Comparison of ENCODE assay signal across 19 cellular contexts in genomic region chr20:9928955-9929354, GRCh38.
DNase-seq lines count a peak whose midpoint lies in the region; ATAC-seq, FAIRE-seq and TF ChIP-seq lines count a peak whose summit lies in the region.
"Had no signal": no experiment of that assay in that cellular context is flagged by ENCODE, and none has a peak within 500 bp of the region (broad histone marks: within the 10 kb centered on the region; RNA-seq: fewer than 3 reads in every experiment).

No MANE protein-coding gene starts in this region.

- peak overlapping the region; percentile 37 for H3K27ac ChIP-seq in OCI-LY3 (ENCODE audit: low read length)
- peak overlapping the region; percentile 1 for H3K27ac ChIP-seq in keratinocyte (ENCODE audit: control insufficient read depth, insufficient read depth, low read length)
- H3K27ac ChIP-seq: BLaER1 had no signal

- H4K20me1 ChIP-seq in OCI-LY3 (ENCODE audit: insufficient read depth, low read length), result no peaks in the 10 kb centered on the region
- no peaks in the 10 kb centered on the region for H4K20me1 ChIP-seq in keratinocyte (ENCODE audit: control insufficient read depth, extremely low read depth, insufficient read depth, low read length)
- H4K20me1 ChIP-seq: BLaER1 had no signal

- H3K79me2 ChIP-seq in OCI-LY3 (ENCODE audit: low read length), result no peaks in the 10 kb centered on the region
- no peaks in the 10 kb centered on the region for H3K79me2 ChIP-seq in keratinocyte (ENCODE audit: control insufficient read depth, insufficient read depth, low read length)

- peak; percentile 36 for DNase-seq in NCI-H2029 treated with DMSO at 0.1 percent for 48 hours (lab: John Stamatoyannopoulos, UW)
- no peak for DNase-seq in NCI-H2029 (lab: John Stamatoyannopoulos, UW)
- peak; percentile 87 for DNase-seq in epithelial cell of esophagus (ENCODE audit: low read depth)
- DNase-seq in keratinocyte (ENCODE audit: low read depth, low spot score), result no peak
- DNase-seq: 8988T; CD4-positive, alpha-beta memory T cell; DND-41; EL; HFFc6 had no signal

- H3K4me2 ChIP-seq in OCI-LY3 (ENCODE audit: low read length) (peak overlapping the region; percentile 74), keratinocyte (ENCODE audit: control insufficient read depth, extremely low read depth, insufficient read depth, low read depth, low read length) (no peak overlapping the region)
- H3K4me2 ChIP-seq: BLaER1, GM23338 had no signal

- no peaks in the 10 kb centered on the region for H3K9me3 ChIP-seq in OCI-LY3 (ENCODE audit: insufficient read depth, low read length)
- no peaks in the 10 kb centered on the region for H3K9me3 ChIP-seq in keratinocyte (ENCODE audit: control insufficient read depth, low read depth, low read length)
- H3K9me3 ChIP-seq: BLaER1 had no signal

- FAIRE-seq in keratinocyte (lab: Jason Lieb, UNC), result no peak
- FAIRE-seq: H54, HepG2 had no signal

- H3K4me1 ChIP-seq in OCI-LY3 (ENCODE audit: low read length) (peaks cover 34% of the 10 kb centered on the region), keratinocyte (ENCODE audit: control insufficient read depth, extremely low read depth, insufficient read depth, low read length) (peaks cover 32% of the 10 kb centered on the region)
- H3K4me1 ChIP-seq: BLaER1 had no signal

- H3K27me3 ChIP-seq in OCI-LY3 (ENCODE audit: low read depth, low read length) (peaks cover 43% of the 10 kb centered on the region), keratinocyte (ENCODE audit: control insufficient read depth, extremely low read depth, insufficient read depth, low read length) (no peaks in the 10 kb centered on the region)
- H3K27me3 ChIP-seq: BLaER1 had no signal

- no peak for TF ChIP-seq CTCF in OCI-LY3 (IDR thresholded peaks at IDR 0.05; ENCODE audit: low read depth, low read length)
- no peak for TF ChIP-seq CTCF in epithelial cell of esophagus (IDR thresholded peaks at IDR 0.05; ENCODE audit: insufficient read depth, low read depth, low read length, missing control alignments)
- no peak for TF ChIP-seq CTCF in keratinocyte (optimal IDR thresholded peaks at IDR 0.05 in 1 of 3, IDR thresholded peaks at IDR 0.05 in 1 of 3, conservative IDR thresholded peaks at IDR 0.05 in 1 of 3; ENCODE audit: extremely low read depth in 1 of 3, insufficient read depth in 2 of 3, low read length in 3 of 3)

- no peaks in the 10 kb centered on the region for H3K36me3 ChIP-seq in OCI-LY3 (replicated peaks; ENCODE audit: low read depth, low read length)
- no peaks in the 10 kb centered on the region for H3K36me3 ChIP-seq in keratinocyte (ENCODE audit: control insufficient read depth in 2 of 2, extremely low read depth in 1 of 2, insufficient read depth in 2 of 2, low read length in 2 of 2)
- H3K36me3 ChIP-seq: BLaER1 had no signal

- ATAC-seq in GM18517 (IDR thresholded peaks at IDR 0.05; ENCODE audit: unreplicated experiment) (no peak), GM18498 (IDR thresholded peaks at IDR 0.05; ENCODE audit: unreplicated experiment) (no peak), HG02798 (IDR thresholded peaks at IDR 0.05; ENCODE audit: poor library complexity, unreplicated experiment) (no peak)
- ATAC-seq: GM23338, HCT116, HepG2 had no signal

- H2AFZ ChIP-seq in OCI-LY3 (ENCODE audit: low read depth, low read length) (no peak overlapping the region), keratinocyte (ENCODE audit: control insufficient read depth, low read length) (no peak overlapping the region)
- H2AFZ ChIP-seq: GM23338 had no signal

- dilution Hi-C loops in keratinocyte (cut with MboI; ENCODE audit: extremely low pct_ligation_motif_present, low sequenced_read_pairs), result no loop called here

- H3K4me3 ChIP-seq in OCI-LY3 (ENCODE audit: low read length) (peak overlapping the region; percentile 41; the same call in 1 of the 2 replicates), epithelial cell of esophagus (ENCODE audit: low read length) (no peak overlapping the region), keratinocyte (ENCODE audit: control insufficient read depth in 2 of 3, extremely low read depth in 1 of 3, insufficient read depth in 2 of 3, low read depth in 1 of 3, low read length in 3 of 3) (no peak overlapping the region)
- H3K4me3 ChIP-seq: BLaER1, GM12878, GM23338 had no signal

- H3K9ac ChIP-seq in OCI-LY3 (ENCODE audit: low read length), result no peak overlapping the region
- H3K9ac ChIP-seq in keratinocyte (ENCODE audit: control insufficient read depth, extremely low read depth, insufficient read depth, low read length), result no peak overlapping the region
- H3K9ac ChIP-seq: BLaER1 had no signal

- no peaks in the 10 kb centered on the region for H3K9me1 ChIP-seq in keratinocyte (ENCODE audit: control insufficient read depth, extremely low read depth, insufficient read depth, low read length)

Comparison
In these comparisons a context has a peak if more than half of its experiments do, and no peak if none do; other contexts are left out.
1. DNase-seq: peak in NCI-H2029 treated with DMSO at 0.1 percent for 48 hours (single experiment) and epithelial cell of esophagus (single experiment); none in NCI-H2029 (single experiment) and keratinocyte (single experiment).